In genomic region chr10:101027281-101027680, GRCh38 we compare ENCODE assay signal across 25 cellular contexts.
"Had no signal": no experiment of that assay in that cellular context is flagged by ENCODE, and none has a peak within 500 bp of the region (broad histone marks: within the 10 kb centered on the region; RNA-seq: fewer than 3 reads in every experiment).

No MANE protein-coding gene starts in this region.

- DNase-seq: activated CD4-positive, alpha-beta memory T cell treated with anti-CD3 and anti-CD28 coated beads for 36 hours; activated CD4-positive, alpha-beta T cell treated with anti-CD3 and anti-CD28 coated beads, Interleukin-2, amount 10 ng/mL, durations not matched to agents 24 days and 14 days; activated CD4-positive, CD25-positive, alpha-beta regulatory T cell treated with anti-CD3 and anti-CD28 coated beads, Interleukin-2, amount 50 U/mL, for 72 hours; activated CD8-positive, alpha-beta memory T cell treated with anti-CD3 and anti-CD28 coated beads, Interleukin-2, amount 50 U/mL, for 48 hours; activated gamma-delta T cell treated with Interleukin-2 at 50 U/mL for 16 hours; activated T-cell treated with anti-CD3 and anti-CD28 coated beads, Interleukin-2, amount 50 U/mL, for 24 hours; anterior cingulate cortex; effector CD8-positive, alpha-beta T cell; islet precursor cell; left ventricle myocardium superior; pancreas; sigmoid colon; small intestine; stimulated activated CD4-positive, alpha-beta T cell treated with anti-CD3 and anti-CD28 coated beads, Interleukin-4, amount 100 ng/mL, for 4 hours; stimulated activated CD8-positive, alpha-beta memory T cell treated with anti-CD3 and anti-CD28 coated beads, Interleukin-4, amount 100 ng/mL, for 48 hours; stimulated activated naive CD8-positive, alpha-beta T cell treated with anti-CD3 and anti-CD28 coated beads, Interleukin-15, amount 100 ng/mL, for 72 hours; substantia nigra; thyroid gland; upper lobe of left lung had no signal

- H3K4me3 Mint-ChIP-seq: activated CD4-positive, alpha-beta memory T cell treated with anti-CD3 and anti-CD28 coated beads for 36 hours; activated CD4-positive, alpha-beta T cell treated with anti-CD3 and anti-CD28 coated beads, Interleukin-2, amount 10 ng/mL, durations not matched to agents 24 days and 14 days; activated naive CD4-positive, alpha-beta T cell treated with anti-CD3 and anti-CD28 coated beads, Interleukin-2, amount 50 U/mL, for 24 hours; activated T-cell treated with anti-CD3 and anti-CD28 coated beads, Interleukin-2, amount 50 U/mL, for 24 hours; activated T-helper 17 cell treated with anti-CD3 and anti-CD28 coated beads, Interleukin-2, amount 50 U/mL, for 72 hours; stimulated activated memory B cell treated with anti-CD40 and anti-IgM and Interleukin-4, amounts not matched to agents 10 μg/mL and 1 μg/mL and 100 μg/mL, for 72 hours; stimulated activated naive CD8-positive, alpha-beta T cell treated with anti-CD3 and anti-CD28 coated beads, Interleukin-15, amount 100 ng/mL, for 72 hours had no signal

- H3K27me3 Mint-ChIP-seq: activated CD4-positive, alpha-beta memory T cell treated with anti-CD3 and anti-CD28 coated beads for 36 hours; activated naive CD4-positive, alpha-beta T cell treated with anti-CD3 and anti-CD28 coated beads, Interleukin-2, amount 50 U/mL, for 24 hours; activated T-helper 17 cell treated with anti-CD3 and anti-CD28 coated beads, Interleukin-2, amount 50 U/mL, for 72 hours had no signal

- H3K27ac ChIP-seq: epithelial cell of prostate, pancreas, psoas muscle, sigmoid colon, thyroid gland, upper lobe of left lung had no signal

- H3K36me3 ChIP-seq: pancreas, sigmoid colon, thyroid gland, upper lobe of left lung had no signal

- H3K9me3 Mint-ChIP-seq: activated CD4-positive, alpha-beta memory T cell treated with anti-CD3 and anti-CD28 coated beads for 36 hours; activated CD4-positive, alpha-beta T cell treated with anti-CD3 and anti-CD28 coated beads, Interleukin-2, amount 10 ng/mL, durations not matched to agents 24 days and 14 days; activated naive CD4-positive, alpha-beta T cell treated with anti-CD3 and anti-CD28 coated beads, Interleukin-2, amount 50 U/mL, for 24 hours; activated T-cell treated with anti-CD3 and anti-CD28 coated beads, Interleukin-2, amount 50 U/mL, for 24 hours; activated T-helper 17 cell treated with anti-CD3 and anti-CD28 coated beads, Interleukin-2, amount 50 U/mL, for 72 hours; nephron; stimulated activated memory B cell treated with anti-CD40 and anti-IgM and Interleukin-4, amounts not matched to agents 10 μg/mL and 1 μg/mL and 100 μg/mL, for 72 hours; stimulated activated naive CD8-positive, alpha-beta T cell treated with anti-CD3 and anti-CD28 coated beads, Interleukin-15, amount 100 ng/mL, for 72 hours had no signal

- H3K27ac Mint-ChIP-seq: activated CD4-positive, alpha-beta memory T cell treated with anti-CD3 and anti-CD28 coated beads for 36 hours; activated CD4-positive, alpha-beta T cell treated with anti-CD3 and anti-CD28 coated beads, Interleukin-2, amount 10 ng/mL, durations not matched to agents 24 days and 14 days; activated naive CD4-positive, alpha-beta T cell treated with anti-CD3 and anti-CD28 coated beads, Interleukin-2, amount 50 U/mL, for 24 hours; activated T-cell treated with anti-CD3 and anti-CD28 coated beads, Interleukin-2, amount 50 U/mL, for 24 hours; activated T-helper 17 cell treated with anti-CD3 and anti-CD28 coated beads, Interleukin-2, amount 50 U/mL, for 72 hours; stimulated activated memory B cell treated with anti-CD40 and anti-IgM and Interleukin-4, amounts not matched to agents 10 μg/mL and 1 μg/mL and 100 μg/mL, for 72 hours had no signal

- ATAC-seq: activated T-helper 17 cell treated with anti-CD3 and anti-CD28 coated beads, Interleukin-2, amount 50 U/mL, for 72 hours; left ventricle myocardium superior; pancreas; psoas muscle; stimulated activated memory B cell treated with anti-CD40 and anti-IgM and Interleukin-4, amounts not matched to agents 10 μg/mL and 1 μg/mL and 100 μg/mL, for 72 hours; stimulated activated naive CD8-positive, alpha-beta T cell treated with anti-CD3 and anti-CD28 coated beads, Interleukin-15, amount 100 ng/mL, for 72 hours had no signal

- H3K4me3 ChIP-seq: pancreas, psoas muscle, sigmoid colon, thyroid gland, upper lobe of left lung had no signal

- H3K36me3 Mint-ChIP-seq: activated CD4-positive, alpha-beta memory T cell treated with anti-CD3 and anti-CD28 coated beads for 36 hours; activated naive CD4-positive, alpha-beta T cell treated with anti-CD3 and anti-CD28 coated beads, Interleukin-2, amount 50 U/mL, for 24 hours; stimulated activated memory B cell treated with anti-CD40 and anti-IgM and Interleukin-4, amounts not matched to agents 10 μg/mL and 1 μg/mL and 100 μg/mL, for 72 hours had no signal

- H3K27me3 ChIP-seq: pancreas, thyroid gland, upper lobe of left lung had no signal

- H3K9me3 ChIP-seq: pancreas, psoas muscle, sigmoid colon, thyroid gland, upper lobe of left lung had no signal
